Comparison of ENCODE assay signal across 24 cellular contexts in the genomic region with DNA sequence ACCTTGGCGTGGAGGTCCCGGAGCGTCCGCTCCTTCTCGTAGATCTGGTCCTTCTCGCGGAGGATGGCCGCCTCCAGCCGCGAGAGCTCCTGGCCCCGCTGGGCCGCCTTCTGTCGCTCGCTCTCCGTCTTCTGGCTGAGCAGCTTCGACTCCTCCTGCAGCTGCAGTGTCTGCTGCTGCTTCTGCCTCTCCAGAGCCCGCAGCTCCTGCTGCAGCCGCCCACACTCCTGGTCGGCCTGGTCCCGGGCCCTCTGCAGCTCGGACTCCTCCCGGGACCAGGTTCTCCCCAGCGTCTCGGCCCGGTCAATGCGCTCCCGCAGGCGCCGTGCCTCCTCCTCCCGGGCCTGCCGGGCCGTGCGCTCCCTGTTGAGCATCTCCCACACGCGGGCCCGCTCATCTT. TPM values are rescaled to one million over a fixed set of nuclear protein-coding genes. Genes with fewer than 3 reads are reported as not detected.
"Had no signal": no experiment of that assay in that cellular context is flagged by ENCODE, and none has a peak within 500 bp of the region (broad histone marks: within the 10 kb centered on the region; RNA-seq: fewer than 3 reads in every experiment).

No MANE protein-coding gene starts in this region.

- H3K27ac ChIP-seq: coronary artery, esophagus muscularis mucosa, foreskin keratinocyte, gastroesophageal sphincter, heart left ventricle, hepatocyte, psoas muscle, skin epidermis, spleen, stomach, thyroid gland had no signal

- H3K36me3 Mint-ChIP-seq: memory B cell had no signal

- H3K36me3 ChIP-seq: esophagus muscularis mucosa had no signal

- H3K27ac Mint-ChIP-seq: memory B cell, nephron had no signal

- H3K27me3 ChIP-seq: esophagus muscularis mucosa, foreskin keratinocyte, gastroesophageal sphincter, heart left ventricle, hepatocyte, spleen, stomach, thyroid gland had no signal

- H3K4me2 ChIP-seq: hepatocyte had no signal

- H3K27me3 Mint-ChIP-seq: memory B cell had no signal

- H3K4me3 ChIP-seq: coronary artery, esophagus muscularis mucosa, gastroesophageal sphincter, heart left ventricle, hepatocyte, lung, psoas muscle, skin epidermis, spleen, stomach, thyroid gland had no signal

- DNase-seq: dermis blood vessel endothelial cell; effector memory CD4-positive, alpha-beta T cell; foreskin keratinocyte; psoas muscle; spleen; stimulated activated CD4-positive, alpha-beta T cell treated with anti-CD3 and anti-CD28 coated beads, Interleukin-2, amount 100 ng/mL, for 48 hours; stimulated activated CD8-positive, alpha-beta memory T cell treated with anti-CD3 and anti-CD28 coated beads, Interleukin-4, amount 100 ng/mL, for 48 hours; stimulated activated naive CD4-positive, alpha-beta T cell; stomach; thyroid gland; trophoblast cell had no signal

- H3K4me3 Mint-ChIP-seq: memory B cell, nephron had no signal

- H3K4me1 ChIP-seq: foreskin keratinocyte, psoas muscle, thyroid gland had no signal

- ATAC-seq: foreskin keratinocyte, gastroesophageal sphincter, heart left ventricle, left lobe of liver, psoas muscle, right cardiac atrium had no signal

- H3K9me3 ChIP-seq: esophagus muscularis mucosa, gastroesophageal sphincter, heart left ventricle, psoas muscle, spleen, stomach, thyroid gland had no signal

- H3K9me3 Mint-ChIP-seq: memory B cell, nephron had no signal

RNA-seq across cellular contexts. Expression of a gene that starts 18.9 kb away (rescaled TPM):
- total RNA-seq: endothelial cell of umbilical vein, fibroblast of lung had no signal
